ENCODE assay signal across 1 cellular context in the genomic region with DNA sequence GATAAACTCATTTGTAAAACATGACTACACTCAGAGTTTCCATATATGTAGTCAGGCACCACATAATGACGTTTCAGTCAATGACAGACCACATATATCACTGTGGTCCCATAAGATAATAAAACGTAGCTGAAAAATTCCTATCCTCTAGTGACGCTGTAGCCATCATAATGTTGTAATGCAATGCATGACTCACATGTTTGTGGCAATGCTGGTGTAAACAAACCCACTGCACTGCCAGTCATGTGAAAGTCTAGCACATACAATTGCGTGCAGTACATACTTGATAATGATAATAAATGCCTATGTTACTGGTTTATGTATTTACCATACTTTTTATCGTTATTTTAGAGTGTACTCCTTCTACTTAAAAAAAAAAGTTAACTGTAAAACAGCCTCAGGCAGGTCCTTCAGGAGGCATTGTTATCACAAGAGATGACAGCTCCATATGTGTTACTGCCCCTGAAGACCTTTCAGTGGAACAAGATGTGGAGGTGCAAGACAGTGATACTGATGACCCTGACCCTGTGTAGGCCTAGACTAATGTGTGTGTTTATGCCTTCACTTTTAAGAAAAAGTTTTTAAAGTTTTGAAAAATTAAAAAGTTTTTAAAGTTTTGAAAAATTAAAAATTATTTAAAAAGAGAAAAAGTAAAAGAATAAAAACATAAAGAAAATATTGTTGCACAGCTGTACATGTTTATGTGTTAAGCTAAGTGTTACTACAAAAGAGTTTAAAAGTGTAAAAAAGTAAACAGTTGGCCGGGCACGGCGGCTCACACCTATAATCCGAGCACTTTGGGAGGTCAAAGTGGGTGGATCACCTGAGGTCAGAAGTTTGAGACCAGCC.
TF ChIP-seq lines count a peak whose summit lies in the region.

No MANE protein-coding gene starts in this region.

TF ChIP-seq in K562, 482 proteins besides CTCF, POLR2A, EP300 and RAD21 (continued from another document and continues in another):
- TF ChIP-seq NFRKB (IDR thresholded peaks at IDR 0.05; ENCODE audit: low read depth) (no peak; the same call in 1 of the 2 replicates), KDM1A (IDR thresholded peaks at IDR 0.05) (peak; percentile 51 to 55; a peak in 2 of 4 replicates), SOX6 (IDR thresholded peaks at IDR 0.05) (peak; percentile 89), GATAD2B (IDR thresholded peaks at IDR 0.05; ENCODE audit: borderline replicate concordance) (0 out of 2 replicates have a peak, but pooled peaks have one; percentile 6), SMARCE1 (IDR thresholded peaks at IDR 0.05) (peak; percentile 94), ETV6 (IDR thresholded peaks at IDR 0.05; ENCODE audit: borderline replicate concordance in 1 of 2, low read depth in 2 of 2, low read length in 1 of 2) (no peak), ETV6 (CRISPR knock-in tag; IDR thresholded peaks at IDR 0.05; ENCODE audit: borderline replicate concordance) (no peak), SUPT5H (IDR thresholded peaks at IDR 0.05) (peak; percentile 68), ZNF512 (tag; IDR thresholded peaks at IDR 0.05) (peak; percentile 61; the same call in 1 of the 2 replicates), POLR2AphosphoS5 (IDR thresholded peaks at IDR 0.05; ENCODE audit: control insufficient read depth, insufficient read depth, low read depth, low read length) (peak; percentile 76), ERF (CRISPR knock-in tag; IDR thresholded peaks at IDR 0.05) (no peak), FOS (IDR thresholded peaks at IDR 0.05; ENCODE audit: extremely low read depth, insufficient read length) (peak; percentile 55), BHLHE40 (IDR thresholded peaks at IDR 0.05; ENCODE audit: low read length) (peak; percentile 61; the same call in 1 of the 2 replicates), SIX5 (IDR thresholded peaks at IDR 0.05; ENCODE audit: borderline replicate concordance in 1 of 2, insufficient read depth in 1 of 2, low read depth in 1 of 2, low read length in 2 of 2) (no peak), TAF15 (IDR thresholded peaks at IDR 0.05; ENCODE audit: low read depth, low read length) (no peak), TAF1 (IDR thresholded peaks at IDR 0.05; ENCODE audit: control insufficient read depth, extremely low read depth, insufficient read depth, low read length, severe bottlenecking) (no peak), NKRF (IDR thresholded peaks at IDR 0.05; ENCODE audit: borderline replicate concordance) (peak; percentile 43; the same call in 1 of the 2 replicates), FOXO4 (CRISPR knock-in tag; IDR thresholded peaks at IDR 0.05) (no peak), MCM7 (IDR thresholded peaks at IDR 0.05) (no peak), ZNF384 (IDR thresholded peaks at IDR 0.05; ENCODE audit: low read depth, low read length) (peak; percentile 66; the same call in 1 of the 2 replicates), NCOR1 (IDR thresholded peaks at IDR 0.05) (peak; percentile 89), FOXA3 (CRISPR knock-in tag; conservative IDR thresholded peaks at IDR 0.05 in 1 of 2, IDR thresholded peaks at IDR 0.05 in 1 of 2) (peak; percentile 68 to 75; a peak in 3 of 4 replicates), MYC (IDR thresholded peaks at IDR 0.05; ENCODE audit: low read depth, low read length) (peak; percentile 33; the same call in 1 of the 2 replicates), MYC (CRISPR knock-in tag; IDR thresholded peaks at IDR 0.05; ENCODE audit: borderline replicate concordance, low read depth) (no peak), AFF1 (IDR thresholded peaks at IDR 0.05; ENCODE audit: low read depth in 1 of 2, partially characterized antibody in 2 of 2) (peak; percentile 32 to 64), ELF4 (CRISPR knock-in tag; IDR thresholded peaks at IDR 0.05) (0 out of 2 replicates have a peak, but pooled peaks have one; percentile 21), BRD9 (IDR thresholded peaks at IDR 0.05; ENCODE audit: low read depth, partially characterized antibody) (peak; percentile 17), SMAD3 (CRISPR knock-in tag; conservative IDR thresholded peaks at IDR 0.05) (0 out of 2 replicates have a peak, but pooled peaks have one; percentile 8), SIN3A (IDR thresholded peaks at IDR 0.05; ENCODE audit: borderline replicate concordance in 2 of 2, control insufficient read depth in 1 of 2, low read depth in 2 of 2, low read length in 2 of 2) (no peak), CEBPB (tag; IDR thresholded peaks at IDR 0.05) (peak; percentile 96), HDAC1 (IDR thresholded peaks at IDR 0.05) (peak in 1 of 2 experiments; percentile 65; a peak in 3 of 4 replicates), JUND (IDR thresholded peaks at IDR 0.05; ENCODE audit: borderline replicate concordance, low read depth, low read length) (peak; percentile 97), JUND (tag; IDR thresholded peaks at IDR 0.05; ENCODE audit: borderline replicate concordance, low read depth, low read length) (peak; percentile 99), ZNF639 (CRISPR knock-in tag; conservative IDR thresholded peaks at IDR 0.05 in 1 of 2, IDR thresholded peaks at IDR 0.05 in 1 of 2) (peak in 1 of 2 experiments; percentile 67; a peak in 2 of 4 replicates), RCOR1 (IDR thresholded peaks at IDR 0.05; ENCODE audit: borderline replicate concordance in 1 of 2, low read depth in 2 of 2, low read length in 2 of 2) (0 out of 4 replicates have a peak, but pooled peaks of 1 of the 2 experiments have one; percentile 10), FOXJ2 (tag; IDR thresholded peaks at IDR 0.05) (peak; percentile 93), NFE2 (IDR thresholded peaks at IDR 0.05; ENCODE audit: low read depth) (peak; percentile 47; the same call in 1 of the 2 replicates), CHCHD3 (CRISPR knock-in tag; IDR thresholded peaks at IDR 0.05) (0 out of 2 replicates have a peak, but pooled peaks have one; percentile 7), POLR2G (IDR thresholded peaks at IDR 0.05; ENCODE audit: low read depth, low read length) (peak; percentile 61; the same call in 1 of the 2 replicates), CREM (IDR thresholded peaks at IDR 0.05; ENCODE audit: low read depth) (peak; percentile 96), FOSL1 (tag; conservative IDR thresholded peaks at IDR 0.05) (peak; percentile 99), BCOR (IDR thresholded peaks at IDR 0.05) (peak; percentile 36; the same call in 1 of the 2 replicates), SP2 (IDR thresholded peaks at IDR 0.05; ENCODE audit: extremely low read depth, low read depth, low read length, poor library complexity, severe bottlenecking) (no peak), ZNF436 (CRISPR knock-in tag; IDR thresholded peaks at IDR 0.05) (no peak), TBL1XR1 (IDR thresholded peaks at IDR 0.05; ENCODE audit: low read length in 2 of 2) (peak in 1 of 2 experiments; percentile 79; a peak in 2 of 4 replicates), MTA3 (IDR thresholded peaks at IDR 0.05; ENCODE audit: borderline replicate concordance) (peak; percentile 97), ZNF232 (CRISPR knock-in tag; IDR thresholded peaks at IDR 0.05) (no peak), CBFA2T2 (conservative IDR thresholded peaks at IDR 0.05) (peak; percentile 85), TCF7L2 (IDR thresholded peaks at IDR 0.05; ENCODE audit: low read depth, low read length) (no peak), KLF16 (IDR thresholded peaks at IDR 0.05) (peak; percentile 48; the same call in 1 of the 2 replicates), MEF2A (IDR thresholded peaks at IDR 0.05; ENCODE audit: control insufficient read depth, low read depth, low read length) (no peak), STAT5A (IDR thresholded peaks at IDR 0.05; ENCODE audit: borderline replicate concordance, low read length) (peak; percentile 66), MTA1 (IDR thresholded peaks at IDR 0.05; ENCODE audit: borderline replicate concordance) (peak; percentile 79; the same call in 1 of the 2 replicates), ZC3H4 (CRISPR knock-in tag; IDR thresholded peaks at IDR 0.05; ENCODE audit: borderline replicate concordance) (no peak), SMARCA4 (IDR thresholded peaks at IDR 0.05) (peak; percentile 96), FOXK2 (conservative IDR thresholded peaks at IDR 0.05 in 1 of 2, IDR thresholded peaks at IDR 0.05 in 1 of 2; ENCODE audit: low read depth in 2 of 2) (peak; percentile 88 to 91), SRSF3 (IDR thresholded peaks at IDR 0.05; ENCODE audit: insufficient read depth, low read length) (no peak), ZNF133 (CRISPR knock-in tag; IDR thresholded peaks at IDR 0.05) (no peak), STAT5B (CRISPR knock-in tag; IDR thresholded peaks at IDR 0.05) (no peak), ZNF184 (CRISPR knock-in tag; IDR thresholded peaks at IDR 0.05) (no peak)
- TF ChIP-seq, protein P1, sequence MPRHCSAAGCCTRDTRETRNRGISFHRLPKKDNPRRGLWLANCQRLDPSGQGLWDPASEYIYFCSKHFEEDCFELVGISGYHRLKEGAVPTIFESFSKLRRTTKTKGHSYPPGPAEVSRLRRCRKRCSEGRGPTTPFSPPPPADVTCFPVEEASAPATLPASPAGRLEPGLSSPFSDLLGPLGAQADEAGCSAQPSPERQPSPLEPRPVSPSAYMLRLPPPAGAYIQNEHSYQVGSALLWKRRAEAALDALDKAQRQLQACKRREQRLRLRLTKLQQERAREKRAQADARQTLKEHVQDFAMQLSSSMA (CRISPR knock-in tag; IDR thresholded peaks at IDR 0.05) = no peak
